ENCODE assay signal across 8 cellular contexts in genomic region chr5:151078490-151079262, GRCh38. TPM values are rescaled to one million over a fixed set of nuclear protein-coding genes. Genes with fewer than 3 reads are reported as not detected.
DNase-seq lines count a peak whose midpoint lies in the region; ATAC-seq and TF ChIP-seq lines count a peak whose summit lies in the region.

No MANE protein-coding gene starts in this region.

- H3K27me3 Mint-ChIP-seq in T-helper 1 cell treated with Interleukin-12 subunit alpha and Interleukin-12 subunit beta and Interleukin-4 antibody, amounts not matched to agents 30 μg/mL and 1 μg/mL, for 36 hours (ENCODE audit: low read depth) = no peaks in the 10 kb centered on the region

- no peak for TF ChIP-seq POLR2A in spleen (IDR thresholded peaks at IDR 0.05)

- TF ChIP-seq CTCF in GM13977 (IDR thresholded peaks at IDR 0.05; ENCODE audit: extremely low read depth, insufficient read depth, missing control alignments) = no peak
- TF ChIP-seq CTCF in brain microvascular endothelial cell (IDR thresholded peaks at IDR 0.05; ENCODE audit: low read depth, low read length, missing control alignments) = no peak
- no peak for TF ChIP-seq CTCF in spleen (IDR thresholded peaks at IDR 0.05 in 8 of 11, conservative IDR thresholded peaks at IDR 0.05 in 3 of 11)
- TF ChIP-seq CTCF in BE2C (IDR thresholded peaks at IDR 0.05; ENCODE audit: low read depth, low read length) = no peak

- H3K9me3 ChIP-seq in spleen = no peaks in the 10 kb centered on the region
- H3K9me3 ChIP-seq in BE2C = no peaks in the 10 kb centered on the region; the same call in 1 of the 2 replicates

- peaks cover 7% of the 10 kb centered on the region for H3K36me3 ChIP-seq in brain microvascular endothelial cell (replicated peaks)
- peaks cover 0 to 52% (median 2%) of the 10 kb centered on the region in 6 donors for H3K36me3 ChIP-seq in spleen
- H3K36me3 ChIP-seq in BE2C = no peaks in the 10 kb centered on the region; the same call in 1 of the 2 replicates

- H3K9me3 Mint-ChIP-seq in T-helper 1 cell treated with Interleukin-12 subunit alpha and Interleukin-12 subunit beta and Interleukin-4 antibody, amounts not matched to agents 30 μg/mL and 1 μg/mL, for 36 hours = no peaks in the 10 kb centered on the region

- DNase-seq in GM13977 (ENCODE audit: low spot score) (peak; percentile 82), brain microvascular endothelial cell (no peak), spleen (peak; percentile 90), BE2C (no peak), dedifferentiated amniotic fluid mesenchymal stem cell (ENCODE audit: extremely low spot score) (no peak), MV-4-11 (lab: John Stamatoyannopoulos, UW) (no peak)

- intact Hi-C loops in spleen (cut with DNase I; ENCODE audit: low total_unique reads) = no loop called here

- H3K4me3 ChIP-seq in brain microvascular endothelial cell (ENCODE audit: low read depth, low read length) = peak overlapping the region; percentile 5
- peak overlapping the region in 7 of 8 donors; percentile 77 to 95 (median 88) for H3K4me3 ChIP-seq in spleen
- H3K4me3 ChIP-seq in BE2C (ENCODE audit: low read depth, low read length) = no peak overlapping the region

- peaks cover 66% of the 10 kb centered on the region for H3K4me1 Mint-ChIP-seq in T-helper 1 cell treated with Interleukin-12 subunit alpha and Interleukin-12 subunit beta and Interleukin-4 antibody, amounts not matched to agents 30 μg/mL and 1 μg/mL, for 36 hours (ENCODE audit: low read depth)

- peak; percentile 49 for ATAC-seq in HG02642 (IDR thresholded peaks at IDR 0.05; ENCODE audit: poor library complexity, unreplicated experiment)

- WGBS in spleen, 5 donors = 36 to 52% (median 47%) methylated on average over 16 of the region's 16 CpGs

- H3K27ac ChIP-seq in brain microvascular endothelial cell (peak overlapping the region; percentile 99), spleen (peak overlapping the region; percentile 72 to 100 (median 98))

- peak overlapping the region; percentile 87 for H3K27ac Mint-ChIP-seq in T-helper 1 cell treated with Interleukin-12 subunit alpha and Interleukin-12 subunit beta and Interleukin-4 antibody, amounts not matched to agents 30 μg/mL and 1 μg/mL, for 36 hours

- no peaks in the 10 kb centered on the region for H3K27me3 ChIP-seq in brain microvascular endothelial cell (replicated peaks)
- H3K27me3 ChIP-seq in spleen (replicated peaks in 1 of 7) = no peaks in the 10 kb centered on the region
- H3K27me3 ChIP-seq in BE2C = no peaks in the 10 kb centered on the region

- H3K36me3 Mint-ChIP-seq in T-helper 1 cell treated with Interleukin-12 subunit alpha and Interleukin-12 subunit beta and Interleukin-4 antibody, amounts not matched to agents 30 μg/mL and 1 μg/mL, for 36 hours (ENCODE audit: low read depth) = peaks cover 51% of the 10 kb centered on the region

- peak overlapping the region; percentile 95 for H3K4me3 Mint-ChIP-seq in T-helper 1 cell treated with Interleukin-12 subunit alpha and Interleukin-12 subunit beta and Interleukin-4 antibody, amounts not matched to agents 30 μg/mL and 1 μg/mL, for 36 hours

- in situ Hi-C loops in GM13977 (cut with MboI; ENCODE audit: low pct_unique_long_range_greater_than_20kb, low sequenced_read_pairs, unreplicated experiment) = no loop called here
- in situ Hi-C loops in brain microvascular endothelial cell (cut with HindIII; ENCODE audit: low pct_ligation_motif_present, low sequenced_read_pairs) = no loop called here

- H3K4me1 ChIP-seq in spleen (peaks cover 56 to 94% (median 86%) of the 10 kb centered on the region in 6 donors), BE2C (peaks cover 3% of the 10 kb centered on the region; the same call in 1 of the 2 replicates)

RNA-seq across cellular contexts. Expression of gene TNIP1, which starts 2.2 kb away (rescaled TPM):
- total RNA-seq in spleen = 100 to 1,000 TPM; 179 to 260 (median 218) TPM
- polyA plus RNA-seq in spleen = 100 to 1,000 TPM in 1 of 3 donors, 10 to 100 TPM in 2; 67.7 to 149 (median 95.9) TPM
- polyA plus RNA-seq in BE2C (2012; ENCODE audit: insufficient read depth, insufficient read length, low read depth) = 47.8 TPM

RNA-seq across cellular contexts. Expression of gene GPX3, which starts 58.3 kb away (rescaled TPM):
- total RNA-seq in spleen = 100 to 1,000 TPM in 6 of 7 donors, 10 to 100 TPM in 1; 78.7 to 886 (median 416) TPM
- polyA plus RNA-seq in spleen = 100 to 1,000 TPM; 158 to 261 (median 256) TPM
- polyA plus RNA-seq in BE2C (2012; ENCODE audit: insufficient read depth, insufficient read length, low read depth) = 4.4 TPM

Comparison
In these comparisons a context has a peak if more than half of its experiments do, and no peak if none do; other contexts are left out.
1. DNase-seq: peak in GM13977 (single experiment) and spleen (single experiment); none in brain microvascular endothelial cell (single experiment), BE2C (single experiment), dedifferentiated amniotic fluid mesenchymal stem cell (single experiment) and MV-4-11 (single experiment).